8 cellular contexts compared by ENCODE assay signal in the genomic region with DNA sequence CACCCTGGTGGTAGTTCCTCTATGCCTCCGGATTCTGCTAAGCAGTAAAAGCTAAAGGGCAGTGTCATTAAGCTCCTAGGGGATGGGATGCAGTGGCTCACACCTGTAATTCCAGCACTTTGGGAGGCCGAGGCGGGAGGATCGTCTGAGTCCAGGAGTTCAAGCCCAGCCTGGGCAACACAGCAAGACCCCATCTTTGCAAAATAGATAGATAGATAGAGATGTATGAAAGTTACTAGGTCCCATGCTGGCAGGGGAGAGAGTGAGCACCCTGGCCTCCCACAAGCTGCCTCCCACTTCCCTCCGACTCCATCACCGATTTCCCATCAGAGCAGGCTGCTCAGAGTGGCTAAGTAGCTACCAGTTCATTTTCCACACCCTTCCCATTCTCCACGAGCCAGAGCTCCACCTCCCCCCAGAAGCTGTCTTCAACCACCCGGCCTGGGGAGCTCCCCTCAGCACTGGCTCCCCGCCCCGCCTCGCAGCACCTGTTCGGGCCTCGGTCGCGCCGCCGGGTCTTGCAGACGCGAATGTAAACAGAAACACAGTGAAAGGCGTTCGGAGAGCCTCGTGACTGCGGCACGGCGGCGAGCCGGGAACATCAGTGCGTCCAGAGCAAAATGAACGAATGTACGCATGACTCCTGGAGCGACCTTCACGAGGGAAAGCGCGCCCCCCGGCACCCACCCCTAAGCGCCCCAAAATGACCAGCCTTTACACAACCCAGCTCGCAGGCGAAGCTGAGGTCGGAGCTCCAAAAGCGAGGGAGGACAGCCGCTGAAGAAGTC. TPM values are rescaled to one million over a fixed set of nuclear protein-coding genes. Genes with fewer than 3 reads are reported as not detected.
DNase-seq lines count a peak whose midpoint lies in the region; FAIRE-seq and TF ChIP-seq lines count a peak whose summit lies in the region.

No MANE protein-coding gene starts in this region.

- TF ChIP-seq EP300 in esophagus muscularis mucosa (IDR thresholded peaks at IDR 0.05) = no peak

- peak overlapping the region; percentile 10; the same call in 1 of the 2 replicates for H3K27ac ChIP-seq in Karpas-422 (ENCODE audit: low read length)
- peak overlapping the region; percentile 85 to 97 (median 93) for H3K27ac ChIP-seq in esophagus muscularis mucosa (replicated peaks in 1 of 4)

- peak overlapping the region; percentile 93 for H3K4me2 ChIP-seq in Karpas-422 (ENCODE audit: low read depth, low read length, poor library complexity, severe bottlenecking)

- H3K36me3 ChIP-seq in Karpas-422 (ENCODE audit: insufficient read depth, low read length) (peaks cover 14% of the 10 kb centered on the region), esophagus muscularis mucosa (no peaks in the 10 kb centered on the region), neuron (ENCODE audit: insufficient read depth, low read length) (no peaks in the 10 kb centered on the region)

- no peaks in the 10 kb centered on the region for H3K9me2 ChIP-seq in Karpas-422 (replicated peaks; ENCODE audit: insufficient read depth, low read length)

- peak overlapping the region; percentile 74 for H3K9ac ChIP-seq in Karpas-422 (ENCODE audit: low read length)

- H3K79me2 ChIP-seq in Karpas-422 (ENCODE audit: low read length) = peaks cover 56% of the 10 kb centered on the region

- H4K20me1 ChIP-seq in Karpas-422 (ENCODE audit: insufficient read depth, low read depth, low read length) = no peaks in the 10 kb centered on the region

- H2AFZ ChIP-seq in Karpas-422 (ENCODE audit: low read length) (peak overlapping the region; percentile 82), neuron (ENCODE audit: low read depth, low read length) (peak overlapping the region; percentile 88)

- no peak for TF ChIP-seq CTCF in esophagus muscularis mucosa (IDR thresholded peaks at IDR 0.05)

- no peak for FAIRE-seq in H54 (lab: Jason Lieb, UNC)

- 31% methylated on average over 11 of the region's 41 CpGs for WGBS in esophagus muscularis mucosa

- intact Hi-C loops in esophagus muscularis mucosa (cut with DNase I) = loop anchor here (5.0 kb wide), 1 partner anchor 77 kb away; the partner anchor contains the start of gene RAB1A

- H3K27me3 ChIP-seq in Karpas-422 (ENCODE audit: low read length) = no peaks in the 10 kb centered on the region
- no peaks in the 10 kb centered on the region for H3K27me3 ChIP-seq in esophagus muscularis mucosa
- no peaks in the 10 kb centered on the region for H3K27me3 ChIP-seq in neuron (ENCODE audit: insufficient read depth, low read length)

- no peaks in the 10 kb centered on the region for H3K9me3 ChIP-seq in Karpas-422 (ENCODE audit: low read length)
- H3K9me3 ChIP-seq in esophagus muscularis mucosa = no peaks in the 10 kb centered on the region
- H3K9me3 ChIP-seq in neuron (ENCODE audit: low read length) = peaks cover 4% of the 10 kb centered on the region

- no peak for TF ChIP-seq POLR2A in H54 (IDR thresholded peaks at IDR 0.05; ENCODE audit: low read depth, low read length)
- TF ChIP-seq POLR2A in esophagus muscularis mucosa (IDR thresholded peaks at IDR 0.05; ENCODE audit: low read depth) = no peak

- DNase-seq in NCI-H1436 (lab: John Stamatoyannopoulos, UW) (peak; percentile 60), NCI-H1436 treated with DMSO at 0.1 percent for 48 hours (lab: John Stamatoyannopoulos, UW) (no peak), H54 (ENCODE audit: insufficient read length, low spot score) (peak; percentile 57), Karpas-422 (no peak), esophagus muscularis mucosa (ENCODE audit: extremely low spot score) (no peak), AG20443 (ENCODE audit: low spot score) (no peak)
- peak; percentile 70 for DNase-seq in activated CD4-positive, alpha-beta T cell treated with anti-CD3 and anti-CD28 coated beads for 48 hours

- H3K4me3 ChIP-seq in Karpas-422 (ENCODE audit: low read length) (peak overlapping the region; percentile 87), esophagus muscularis mucosa (peak overlapping the region; percentile 83 to 94 (median 88)), neuron (ENCODE audit: low read length) (peak overlapping the region; percentile 89)

- H3K4me1 ChIP-seq in Karpas-422 (ENCODE audit: low read length) (peaks cover 75% of the 10 kb centered on the region), esophagus muscularis mucosa (peaks cover 41 to 46% (median 44%) of the 10 kb centered on the region in 4 donors), neuron (ENCODE audit: insufficient read depth, low read length) (peaks cover 11% of the 10 kb centered on the region)

RNA-seq across cellular contexts. Expression of gene CEP68, which starts 0.6 kb away (rescaled TPM):
- 23.4 and 25.8 TPM in 2 replicates for total RNA-seq in Karpas-422 (2014; rRNA removed; shearing (Covaris generic); ENCODE audit: low replicate concordance)
- total RNA-seq in esophagus muscularis mucosa = 10 to 100 TPM; 21.6 to 39.3 (median 28.6) TPM

Comparison
In these comparisons a context has a peak if more than half of its experiments do, and no peak if none do; other contexts are left out.
1. DNase-seq: peak in NCI-H1436 (single experiment), H54 (single experiment) and activated CD4-positive, alpha-beta T cell treated with anti-CD3 and anti-CD28 coated beads for 48 hours (single experiment); none in NCI-H1436 treated with DMSO at 0.1 percent for 48 hours (single experiment), Karpas-422 (single experiment), esophagus muscularis mucosa (single experiment) and AG20443 (single experiment).
2. Peak in every context shown above with its lines, with median percentiles within 50 percentile points of each other: H3K4me3 ChIP-seq.